Comparison of ENCODE assay signal across 1 cellular context in the genomic region with DNA sequence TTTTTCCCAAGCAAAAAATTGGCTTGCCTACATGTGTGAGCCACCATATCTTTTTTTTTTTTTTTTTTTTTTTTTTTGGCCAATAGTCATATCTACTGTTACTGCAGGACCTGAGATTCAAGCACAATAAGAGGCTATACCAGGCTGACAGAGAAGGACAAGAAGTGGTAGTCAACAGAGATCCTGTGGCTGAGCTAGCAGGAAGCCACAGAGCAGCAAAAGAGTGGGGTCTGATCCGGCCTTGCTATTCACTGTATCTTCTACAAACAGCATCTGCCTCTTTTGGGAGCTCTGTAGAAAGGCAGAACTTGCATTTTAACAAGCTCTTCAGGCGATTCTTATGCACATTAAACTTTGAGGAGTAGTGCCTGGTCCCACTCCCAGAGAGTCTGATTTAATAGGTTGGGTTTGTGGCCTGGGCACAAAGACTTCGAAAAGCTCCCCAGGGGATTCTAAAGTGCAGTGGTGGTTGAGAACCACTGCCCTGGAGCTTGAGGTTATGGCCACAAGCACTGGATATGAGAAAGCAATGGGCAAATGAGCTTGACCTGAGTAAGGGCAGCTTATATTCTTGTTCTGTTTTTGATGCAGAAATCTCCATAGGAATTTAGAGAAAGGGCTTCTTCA.
TF ChIP-seq lines count a peak whose summit lies in the region.

No MANE protein-coding gene starts in this region.

TF ChIP-seq in GM23338, 12 proteins besides CTCF, POLR2A, EP300 and RAD21 (continued from another document):
- TF ChIP-seq, protein P1, sequence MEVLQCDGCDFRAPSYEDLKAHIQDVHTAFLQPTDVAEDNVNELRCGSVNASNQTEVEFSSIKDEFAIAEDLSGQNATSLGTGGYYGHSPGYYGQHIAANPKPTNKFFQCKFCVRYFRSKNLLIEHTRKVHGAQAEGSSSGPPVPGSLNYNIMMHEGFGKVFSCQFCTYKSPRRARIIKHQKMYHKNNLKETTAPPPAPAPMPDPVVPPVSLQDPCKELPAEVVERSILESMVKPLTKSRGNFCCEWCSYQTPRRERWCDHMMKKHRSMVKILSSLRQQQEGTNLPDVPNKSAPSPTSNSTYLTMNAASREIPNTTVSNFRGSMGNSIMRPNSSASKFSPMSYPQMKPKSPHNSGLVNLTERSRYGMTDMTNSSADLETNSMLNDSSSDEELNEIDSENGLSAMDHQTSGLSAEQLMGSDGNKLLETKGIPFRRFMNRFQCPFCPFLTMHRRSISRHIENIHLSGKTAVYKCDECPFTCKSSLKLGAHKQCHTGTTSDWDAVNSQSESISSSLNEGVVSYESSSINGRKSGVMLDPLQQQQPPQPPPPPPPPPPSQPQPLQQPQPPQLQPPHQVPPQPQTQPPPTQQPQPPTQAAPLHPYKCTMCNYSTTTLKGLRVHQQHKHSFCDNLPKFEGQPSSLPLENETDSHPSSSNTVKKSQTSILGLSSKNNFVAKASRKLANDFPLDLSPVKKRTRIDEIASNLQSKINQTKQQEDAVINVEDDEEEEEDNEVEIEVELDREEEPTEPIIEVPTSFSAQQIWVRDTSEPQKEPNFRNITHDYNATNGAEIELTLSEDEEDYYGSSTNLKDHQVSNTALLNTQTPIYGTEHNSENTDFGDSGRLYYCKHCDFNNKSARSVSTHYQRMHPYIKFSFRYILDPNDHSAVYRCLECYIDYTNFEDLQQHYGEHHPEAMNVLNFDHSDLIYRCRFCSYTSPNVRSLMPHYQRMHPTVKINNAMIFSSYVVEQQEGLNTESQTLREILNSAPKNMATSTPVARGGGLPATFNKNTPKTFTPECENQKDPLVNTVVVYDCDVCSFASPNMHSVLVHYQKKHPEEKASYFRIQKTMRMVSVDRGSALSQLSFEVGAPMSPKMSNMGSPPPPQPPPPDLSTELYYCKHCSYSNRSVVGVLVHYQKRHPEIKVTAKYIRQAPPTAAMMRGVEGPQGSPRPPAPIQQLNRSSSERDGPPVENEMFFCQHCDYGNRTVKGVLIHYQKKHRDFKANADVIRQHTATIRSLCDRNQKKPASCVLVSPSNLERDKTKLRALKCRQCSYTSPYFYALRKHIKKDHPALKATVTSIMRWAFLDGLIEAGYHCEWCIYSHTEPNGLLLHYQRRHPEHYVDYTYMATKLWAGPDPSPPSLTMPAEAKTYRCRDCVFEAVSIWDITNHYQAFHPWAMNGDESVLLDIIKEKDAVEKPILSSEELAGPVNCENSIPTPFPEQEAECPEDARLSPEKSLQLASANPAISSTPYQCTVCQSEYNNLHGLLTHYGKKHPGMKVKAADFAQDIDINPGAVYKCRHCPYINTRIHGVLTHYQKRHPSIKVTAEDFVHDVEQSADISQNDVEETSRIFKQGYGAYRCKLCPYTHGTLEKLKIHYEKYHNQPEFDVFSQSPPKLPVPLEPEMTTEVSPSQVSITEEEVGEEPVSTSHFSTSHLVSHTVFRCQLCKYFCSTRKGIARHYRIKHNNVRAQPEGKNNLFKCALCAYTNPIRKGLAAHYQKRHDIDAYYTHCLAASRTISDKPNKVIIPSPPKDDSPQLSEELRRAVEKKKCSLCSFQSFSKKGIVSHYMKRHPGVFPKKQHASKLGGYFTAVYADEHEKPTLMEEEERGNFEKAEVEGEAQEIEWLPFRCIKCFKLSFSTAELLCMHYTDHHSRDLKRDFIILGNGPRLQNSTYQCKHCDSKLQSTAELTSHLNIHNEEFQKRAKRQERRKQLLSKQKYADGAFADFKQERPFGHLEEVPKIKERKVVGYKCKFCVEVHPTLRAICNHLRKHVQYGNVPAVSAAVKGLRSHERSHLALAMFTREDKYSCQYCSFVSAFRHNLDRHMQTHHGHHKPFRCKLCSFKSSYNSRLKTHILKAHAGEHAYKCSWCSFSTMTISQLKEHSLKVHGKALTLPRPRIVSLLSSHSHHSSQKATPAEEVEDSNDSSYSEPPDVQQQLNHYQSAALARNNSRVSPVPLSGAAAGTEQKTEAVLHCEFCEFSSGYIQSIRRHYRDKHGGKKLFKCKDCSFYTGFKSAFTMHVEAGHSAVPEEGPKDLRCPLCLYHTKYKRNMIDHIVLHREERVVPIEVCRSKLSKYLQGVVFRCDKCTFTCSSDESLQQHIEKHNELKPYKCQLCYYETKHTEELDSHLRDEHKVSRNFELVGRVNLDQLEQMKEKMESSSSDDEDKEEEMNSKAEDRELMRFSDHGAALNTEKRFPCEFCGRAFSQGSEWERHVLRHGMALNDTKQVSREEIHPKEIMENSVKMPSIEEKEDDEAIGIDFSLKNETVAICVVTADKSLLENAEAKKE (CRISPR knock-in tag; IDR thresholded peaks at IDR 0.05), result no peak
- TF ChIP-seq, protein P2, sequence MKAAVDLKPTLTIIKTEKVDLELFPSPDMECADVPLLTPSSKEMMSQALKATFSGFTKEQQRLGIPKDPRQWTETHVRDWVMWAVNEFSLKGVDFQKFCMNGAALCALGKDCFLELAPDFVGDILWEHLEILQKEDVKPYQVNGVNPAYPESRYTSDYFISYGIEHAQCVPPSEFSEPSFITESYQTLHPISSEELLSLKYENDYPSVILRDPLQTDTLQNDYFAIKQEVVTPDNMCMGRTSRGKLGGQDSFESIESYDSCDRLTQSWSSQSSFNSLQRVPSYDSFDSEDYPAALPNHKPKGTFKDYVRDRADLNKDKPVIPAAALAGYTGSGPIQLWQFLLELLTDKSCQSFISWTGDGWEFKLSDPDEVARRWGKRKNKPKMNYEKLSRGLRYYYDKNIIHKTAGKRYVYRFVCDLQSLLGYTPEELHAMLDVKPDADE (IDR thresholded peaks at IDR 0.05), result no peak
- TF ChIP-seq STAT1 (IDR thresholded peaks at IDR 0.05; ENCODE audit: unreplicated experiment) (no peak), EZH2phosphoT487 (IDR thresholded peaks at IDR 0.05; ENCODE audit: unreplicated experiment) (no peak), NANOG (IDR thresholded peaks at IDR 0.05; ENCODE audit: borderline replicate concordance) (no peak), EZH2 (IDR thresholded peaks at IDR 0.05; ENCODE audit: low read depth, unreplicated experiment) (no peak)
